7 cellular contexts compared by ENCODE assay signal in the genomic region with DNA sequence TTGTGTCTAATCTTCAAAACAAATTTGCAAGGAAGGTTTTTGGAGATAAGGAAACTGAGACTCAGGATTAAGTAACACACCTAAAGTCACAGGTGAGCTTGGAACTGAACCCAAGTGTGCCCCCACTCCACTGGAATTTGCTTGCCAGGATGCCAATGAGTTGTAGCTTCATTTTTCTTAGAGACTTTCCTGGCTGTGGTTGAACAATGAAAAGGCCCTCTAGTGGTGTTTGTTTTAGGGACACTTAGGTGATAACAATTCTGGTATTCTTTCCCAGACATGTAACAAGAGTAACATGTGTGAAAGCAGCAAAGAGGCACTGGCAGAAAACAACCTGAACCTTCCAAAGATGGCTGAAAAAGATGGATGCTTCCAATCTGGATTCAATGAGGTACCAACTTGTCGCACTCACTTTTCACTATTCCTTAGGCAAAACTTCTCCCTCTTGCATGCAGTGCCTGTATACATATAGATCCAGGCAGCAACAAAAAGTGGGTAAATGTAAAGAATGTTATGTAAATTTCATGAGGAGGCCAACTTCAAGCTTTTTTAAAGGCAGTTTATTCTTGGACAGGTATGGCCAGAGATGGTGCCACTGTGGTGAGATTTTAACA. TPM values are rescaled to one million over a fixed set of nuclear protein-coding genes. Genes with fewer than 3 reads are reported as not detected.
DNase-seq lines count a peak whose midpoint lies in the region; ATAC-seq and TF ChIP-seq lines count a peak whose summit lies in the region.

No MANE protein-coding gene starts in this region.

- no peaks in the 10 kb centered on the region for H3K9me3 Mint-ChIP-seq in activated B cell treated with CpG ODN at 0.5 μM for 24 hours

- H3K27me3 ChIP-seq in liver (ENCODE audit: control insufficient read depth in 4 of 4, insufficient read depth in 4 of 4, low read length in 3 of 4) (no peaks in the 10 kb centered on the region), vagina (no peaks in the 10 kb centered on the region)

- H3K27ac Mint-ChIP-seq in activated B cell treated with CpG ODN at 0.5 μM for 24 hours, result peak overlapping the region; percentile 94

- POLR2A ChIA-PET in activated B cell treated with CpG ODN at 0.5 μM for 24 hours (lab: Charles Lee), result interaction anchor here (0.6 to 8.2 kb wide), 8 partner anchors 30 to 167 kb away, joined by 3 to 215 read pairs (median 10); no protein-coding TSS in a partner anchor

- H3K4me1 ChIP-seq in liver (ENCODE audit: control insufficient read depth in 4 of 4, insufficient read depth in 4 of 4, low read length in 3 of 4), result peaks cover 0 to 17% (median 14%) of the 10 kb centered on the region in 4 donors
- H3K4me1 ChIP-seq in vagina, result peaks cover 10% of the 10 kb centered on the region

- TF ChIP-seq POLR2A in vagina (IDR thresholded peaks at IDR 0.05), result no peak

- no peak overlapping the region for H3K9ac ChIP-seq in liver (ENCODE audit: low read depth in 1 of 2, low read length in 2 of 2)

- no peaks in the 10 kb centered on the region for H3K9me3 ChIP-seq in liver (ENCODE audit: control insufficient read depth in 4 of 4, low read length in 3 of 4)
- H3K9me3 ChIP-seq in vagina, result no peaks in the 10 kb centered on the region

- intact Hi-C loops in activated B cell treated with CpG ODN at 0.5 μM for 24 hours (cut with micrococcal nuclease), result loop anchor here (5.0 kb wide), 1 partner anchor 124 kb away; no protein-coding TSS in a partner anchor
- intact Hi-C loops in vagina (cut with DNase I), result loop anchor here (5.0 kb wide), 1 partner anchor 151 kb away; no protein-coding TSS in a partner anchor

- CTCF ChIA-PET in activated B cell treated with CpG ODN at 0.5 μM for 24 hours (lab: Charles Lee), result interaction anchor here (0.9 to 12.7 kb wide), 16 partner anchors 16 to 327 kb away, joined by 3 to 348 read pairs (median 10); no protein-coding TSS in a partner anchor

- H3K4me1 Mint-ChIP-seq in activated B cell treated with CpG ODN at 0.5 μM for 24 hours, result peaks cover 70% of the 10 kb centered on the region

- 94% methylated on average over 1 of the region's 1 CpG for WGBS in liver

- H3K4me3 ChIP-seq in liver (ENCODE audit: low read depth in 1 of 3, low read length in 3 of 3), result no peak overlapping the region
- no peak overlapping the region for H3K4me3 ChIP-seq in vagina

- no peaks in the 10 kb centered on the region for H3K36me3 ChIP-seq in liver (ENCODE audit: control insufficient read depth in 4 of 4, insufficient read depth in 3 of 4, low read depth in 1 of 4, low read length in 3 of 4)
- H3K36me3 ChIP-seq in vagina, result no peaks in the 10 kb centered on the region

- H3K27ac ChIP-seq in liver (ENCODE audit: low read depth in 1 of 2, low read length in 2 of 2), result no peak overlapping the region
- no peak overlapping the region for H3K27ac ChIP-seq in vagina

- ATAC-seq in activated B cell treated with CpG ODN at 0.5 μM for 24 hours (ENCODE audit: low read depth) (no peak), HG02642 (IDR thresholded peaks at IDR 0.05; ENCODE audit: poor library complexity, unreplicated experiment) (no peak)

- peaks cover 44% of the 10 kb centered on the region for H3K36me3 Mint-ChIP-seq in activated B cell treated with CpG ODN at 0.5 μM for 24 hours (ENCODE audit: low read depth)

- DNase-seq in EL, result peak; percentile 73
- DNase-seq in HuH-7.5 (ENCODE audit: low spot score), result peak; percentile 29
- DNase-seq in activated B cell treated with CpG ODN at 0.5 μM for 24 hours, result no peak
- no peak for DNase-seq in DMS79 treated with DMSO at 0.1 percent for 48 hours (lab: John Stamatoyannopoulos, UW)
- DNase-seq in vagina (ENCODE audit: extremely low spot score in 2 of 2), result no peak

- H3K27me3 Mint-ChIP-seq in activated B cell treated with CpG ODN at 0.5 μM for 24 hours, result no peaks in the 10 kb centered on the region

- TF ChIP-seq CTCF in activated B cell treated with CpG ODN at 0.5 μM for 24 hours (IDR thresholded peaks at IDR 0.05) (no peak), liver (IDR thresholded peaks at IDR 0.05; ENCODE audit: low read depth, low read length, missing input control) (peak; percentile 46), vagina (IDR thresholded peaks at IDR 0.05) (no peak)

- peak overlapping the region; percentile 94 for H3K4me3 Mint-ChIP-seq in activated B cell treated with CpG ODN at 0.5 μM for 24 hours

- TF ChIP-seq RAD21 in liver (IDR thresholded peaks at IDR 0.05), result peak; percentile 65 to 73

TF ChIP-seq in liver, 16 proteins besides CTCF, POLR2A, EP300 and RAD21:
- TF ChIP-seq SP1 (IDR thresholded peaks at IDR 0.05), result no peak

RNA-seq across cellular contexts. Expression of a gene that starts 1.5 kb away (rescaled TPM):
- total RNA-seq in activated B cell treated with CpG ODN at 0.5 μM for 24 hours (64.4 and 72.3 TPM in 2 replicates), liver (not detected), vagina (12.0 TPM)
- under 1 TPM in 1 of 2 donors, not detected in 1; 0.17 TPM for polyA plus RNA-seq in liver

Comparison
In these comparisons a context has a peak if more than half of its experiments do, and no peak if none do; other contexts are left out.
1. DNase-seq: peak in EL (single experiment) and HuH-7.5 (single experiment); none in activated B cell treated with CpG ODN at 0.5 μM for 24 hours (single experiment), DMS79 treated with DMSO at 0.1 percent for 48 hours (single experiment) and vagina (0 of 2).
2. RNA of a gene that starts 1.5 kb away (total RNA-seq): 64.4 to 72.3 TPM in activated B cell treated with CpG ODN at 0.5 μM for 24 hours and 12.0 TPM in vagina (single experiment); not detected in liver; every median in the first group is over 10 times any median in the second.